Comparison of ENCODE assay signal across 9 cellular contexts in the genomic region with DNA sequence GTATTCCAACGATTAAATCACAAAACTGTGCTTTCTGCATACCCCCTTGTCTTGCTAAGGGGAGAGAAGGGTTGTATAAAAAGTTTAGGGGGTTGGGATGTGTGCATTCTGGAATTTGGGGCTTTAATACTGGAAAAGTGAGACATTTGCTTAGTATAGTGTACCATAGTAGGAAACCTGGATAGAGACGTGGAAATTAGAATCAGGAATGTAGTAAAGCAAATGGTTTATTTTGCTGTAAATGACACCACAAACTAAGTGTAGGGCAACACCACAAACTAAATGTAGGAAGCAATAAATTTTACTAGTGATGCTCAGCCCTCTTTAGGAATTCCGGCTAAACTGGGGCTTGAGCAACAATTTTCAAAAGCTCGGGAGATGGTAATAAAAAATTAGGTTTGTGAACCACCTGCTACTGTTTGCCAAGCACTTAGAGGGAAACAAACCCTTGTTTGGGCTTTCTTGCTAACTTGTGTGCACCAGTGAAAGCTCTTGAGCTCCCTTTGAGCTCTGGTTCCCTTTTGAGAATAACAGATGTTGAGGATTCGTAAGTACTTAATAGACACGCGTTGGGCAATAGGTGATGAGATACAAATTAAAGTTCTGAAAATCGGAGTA. TPM values are rescaled to one million over a fixed set of nuclear protein-coding genes. Genes with fewer than 3 reads are reported as not detected.
DNase-seq lines count a peak whose midpoint lies in the region; ATAC-seq and TF ChIP-seq lines count a peak whose summit lies in the region.
"Had no signal": no experiment of that assay in that cellular context is flagged by ENCODE, and none has a peak within 500 bp of the region (broad histone marks: within the 10 kb centered on the region; RNA-seq: fewer than 3 reads in every experiment).

No MANE protein-coding gene starts in this region.

- no peaks in the 10 kb centered on the region for H3K9me3 Mint-ChIP-seq in Calu3 (ENCODE audit: low read depth, unreplicated experiment)
- peaks cover 15% of the 10 kb centered on the region for H3K9me3 Mint-ChIP-seq in glutamatergic neuron (ENCODE audit: unreplicated experiment)

- CTCF ChIA-PET in Calu3 (lab: Charles Lee), result interaction anchor here (1.1 to 5.3 kb wide), 3 partner anchors 11 to 49 kb away, joined by 3 to 143 read pairs (median 4); a partner anchor contains a TSS

- H3K36me3 Mint-ChIP-seq in Calu3 (ENCODE audit: insufficient read depth, unreplicated experiment), result peaks cover 60% of the 10 kb centered on the region
- H3K36me3 Mint-ChIP-seq in glutamatergic neuron (ENCODE audit: unreplicated experiment), result peaks cover 3% of the 10 kb centered on the region

- ATAC-seq in HG03521 (IDR thresholded peaks at IDR 0.05; ENCODE audit: unreplicated experiment) (no peak), HG03095 (IDR thresholded peaks at IDR 0.05; ENCODE audit: unreplicated experiment) (no peak), GM18505 (IDR thresholded peaks at IDR 0.05; ENCODE audit: unreplicated experiment) (no peak), HG02610 (IDR thresholded peaks at IDR 0.05; ENCODE audit: unreplicated experiment) (no peak)

- TF ChIP-seq POLR2A in GM18505 (IDR thresholded peaks at IDR 0.05; ENCODE audit: borderline replicate concordance, extremely low read depth, insufficient read depth, insufficient read length), result no peak

- H3K27ac Mint-ChIP-seq in Calu3 (ENCODE audit: unreplicated experiment), result peak overlapping the region; percentile 57
- no peak overlapping the region for H3K27ac Mint-ChIP-seq in glutamatergic neuron (ENCODE audit: unreplicated experiment)

- no peak for DNase-seq in Calu3
- DNase-seq in HT-29 (ENCODE audit: low spot score), result peak; percentile 46
- DNase-seq in glutamatergic neuron, result no peak

- H3K4me3 Mint-ChIP-seq in Calu3 (ENCODE audit: low read depth, unreplicated experiment), result no peak overlapping the region
- peak overlapping the region; percentile 22 for H3K4me3 Mint-ChIP-seq in glutamatergic neuron (ENCODE audit: unreplicated experiment)

- no peak for TF ChIP-seq CTCF in Calu3 (IDR thresholded peaks at IDR 0.05; ENCODE audit: unreplicated experiment)
- TF ChIP-seq CTCF in glutamatergic neuron (IDR thresholded peaks at IDR 0.05; ENCODE audit: partially characterized antibody, unreplicated experiment), result no peak

- H3K4me1 Mint-ChIP-seq in Calu3 (ENCODE audit: low read depth, unreplicated experiment) (peaks cover 63% of the 10 kb centered on the region), glutamatergic neuron (ENCODE audit: low read depth, unreplicated experiment) (peaks cover 1% of the 10 kb centered on the region)

- H3K27me3 Mint-ChIP-seq in Calu3 (ENCODE audit: unreplicated experiment), result peaks cover 14% of the 10 kb centered on the region
- H3K27me3 Mint-ChIP-seq in glutamatergic neuron (ENCODE audit: unreplicated experiment), result peaks cover 11% of the 10 kb centered on the region

- BruUV-seq in Calu3 (replicated peaks; lab: Mats Ljungman, UMichigan), result no TSS peak

- intact Hi-C loops in Calu3 (cut with micrococcal nuclease; ENCODE audit: unreplicated experiment), result no loop called here

TF ChIP-seq in PFSK-1, 5 proteins besides CTCF, POLR2A, EP300 and RAD21:
- no peak for TF ChIP-seq TAF1 (IDR thresholded peaks at IDR 0.05; ENCODE audit: borderline replicate concordance, insufficient read depth, low read length)
- no peak for TF ChIP-seq SIN3A (IDR thresholded peaks at IDR 0.05; ENCODE audit: borderline replicate concordance, insufficient read depth, low read length)
- peak; percentile 81 for TF ChIP-seq POLR2AphosphoS5 (IDR thresholded peaks at IDR 0.05; ENCODE audit: low read depth, low read length)

RNA-seq across cellular contexts. Expression of a gene that starts 13.8 kb away (rescaled TPM):
- total RNA-seq in Calu3 (2022), result 351 and 356 TPM in 2 replicates
- total RNA-seq in HT-29 (2014; rRNA removed; shearing (Covaris generic)), result 144 and 147 TPM in 2 replicates
- 129 TPM for polyA plus RNA-seq in PFSK-1 (2012; ENCODE audit: insufficient read length, low read depth)
- 213 TPM for total RNA-seq in glutamatergic neuron (ENCODE audit: unreplicated experiment)

RNA-seq across cellular contexts. Expression of a gene that starts 27.2 kb away (rescaled TPM):
- 1.7 and 4.1 TPM in 2 replicates for total RNA-seq in Calu3 (2022)
- 0.03 and 0.23 TPM in 2 replicates for total RNA-seq in HT-29 (2014; rRNA removed; shearing (Covaris generic))
- polyA plus RNA-seq in PFSK-1 (2012; ENCODE audit: insufficient read length, low read depth), result not detected
- 0.69 TPM for total RNA-seq in glutamatergic neuron (ENCODE audit: unreplicated experiment)
- total RNA-seq: dermis microvascular lymphatic vessel endothelial cell had no signal

RNA-seq across cellular contexts. Expression of a gene that starts 29.3 kb away (rescaled TPM):
- total RNA-seq in Calu3 (2022) (98.0 and 104 TPM in 2 replicates), glutamatergic neuron (ENCODE audit: unreplicated experiment) (0.76 TPM)
- total RNA-seq in HT-29 (2014; rRNA removed; shearing (Covaris generic)), result 8.5 and 9.0 TPM in 2 replicates
- polyA plus RNA-seq in PFSK-1 (2012; ENCODE audit: insufficient read length, low read depth), result not detected

RNA-seq across cellular contexts. Expression of a gene that starts 41.4 kb away (rescaled TPM):
- total RNA-seq in Calu3 (2022) (32.4 and 35.9 TPM in 2 replicates), glutamatergic neuron (ENCODE audit: unreplicated experiment) (not detected)
- 2.1 and 3.3 TPM in 2 replicates for total RNA-seq in HT-29 (2014; rRNA removed; shearing (Covaris generic))
- not detected for polyA plus RNA-seq in PFSK-1 (2012; ENCODE audit: insufficient read length, low read depth)
